8 cellular contexts compared by ENCODE assay signal in genomic region chr4:26238782-26239647, GRCh38.
DNase-seq lines count a peak whose midpoint lies in the region; ATAC-seq lines count a peak whose summit lies in the region.

No MANE protein-coding gene starts in this region.

- H3K36me3 ChIP-seq in esophagus (ENCODE audit: control insufficient read depth in 2 of 2, insufficient read depth in 2 of 2, low read length in 1 of 2): no peaks in the 10 kb centered on the region

- no peak overlapping the region for H3K4me3 ChIP-seq in esophagus (ENCODE audit: low read depth in 1 of 2, low read length in 2 of 2)

- peaks cover 0 to 3% of the 10 kb centered on the region in 2 donors for H3K4me1 ChIP-seq in esophagus (ENCODE audit: control insufficient read depth in 2 of 2, insufficient read depth in 2 of 2, low read length in 1 of 2)

- DNase-seq in EH (ENCODE audit: low read depth): peak; percentile 83
- peak; percentile 77 for DNase-seq in NCI-H345 treated with DMSO at 0.1 percent for 48 hours (lab: John Stamatoyannopoulos, UW; ENCODE audit: unreplicated experiment)
- peak; percentile 59 for DNase-seq in non-pigmented ciliary epithelial cell (ENCODE audit: low read depth)
- no peak for DNase-seq in HUDEP-2 (lab: John Stamatoyannopoulos, UW; ENCODE audit: unreplicated experiment in 76 of 76)
- DNase-seq in activated CD8-positive, alpha-beta memory T cell treated with anti-CD3 and anti-CD28 coated beads, Interleukin-2, amount 50 U/mL, for 48 hours: no peak

- no peaks in the 10 kb centered on the region for H3K27me3 ChIP-seq in esophagus (ENCODE audit: control insufficient read depth in 1 of 2, insufficient read depth in 2 of 2, low read length in 2 of 2)

- H3K27ac ChIP-seq in esophagus (ENCODE audit: low read depth in 2 of 2, low read length in 1 of 2): peak overlapping the region; percentile 6 to 35

- 34 to 47% methylated on average over 12 of the region's 12 CpGs for WGBS in esophagus, 2 donors

- no peaks in the 10 kb centered on the region for H3K9me3 ChIP-seq in esophagus (ENCODE audit: control insufficient read depth in 2 of 2, insufficient read depth in 1 of 2, low read depth in 1 of 2, low read length in 1 of 2)

- no peak for ATAC-seq in GM21360 (IDR thresholded peaks at IDR 0.05; ENCODE audit: unreplicated experiment)
- no peak for ATAC-seq in HG02759 (IDR thresholded peaks at IDR 0.05; ENCODE audit: unreplicated experiment)

Comparison
In these comparisons a context has a peak if more than half of its experiments do, and no peak if none do; other contexts are left out.
1. DNase-seq: peak in EH (single experiment), NCI-H345 treated with DMSO at 0.1 percent for 48 hours (single experiment) and non-pigmented ciliary epithelial cell (single experiment); none in HUDEP-2 (0 of 76) and activated CD8-positive, alpha-beta memory T cell treated with anti-CD3 and anti-CD28 coated beads, Interleukin-2, amount 50 U/mL, for 48 hours (single experiment).